8 cellular contexts compared by ENCODE assay signal in the genomic region with DNA sequence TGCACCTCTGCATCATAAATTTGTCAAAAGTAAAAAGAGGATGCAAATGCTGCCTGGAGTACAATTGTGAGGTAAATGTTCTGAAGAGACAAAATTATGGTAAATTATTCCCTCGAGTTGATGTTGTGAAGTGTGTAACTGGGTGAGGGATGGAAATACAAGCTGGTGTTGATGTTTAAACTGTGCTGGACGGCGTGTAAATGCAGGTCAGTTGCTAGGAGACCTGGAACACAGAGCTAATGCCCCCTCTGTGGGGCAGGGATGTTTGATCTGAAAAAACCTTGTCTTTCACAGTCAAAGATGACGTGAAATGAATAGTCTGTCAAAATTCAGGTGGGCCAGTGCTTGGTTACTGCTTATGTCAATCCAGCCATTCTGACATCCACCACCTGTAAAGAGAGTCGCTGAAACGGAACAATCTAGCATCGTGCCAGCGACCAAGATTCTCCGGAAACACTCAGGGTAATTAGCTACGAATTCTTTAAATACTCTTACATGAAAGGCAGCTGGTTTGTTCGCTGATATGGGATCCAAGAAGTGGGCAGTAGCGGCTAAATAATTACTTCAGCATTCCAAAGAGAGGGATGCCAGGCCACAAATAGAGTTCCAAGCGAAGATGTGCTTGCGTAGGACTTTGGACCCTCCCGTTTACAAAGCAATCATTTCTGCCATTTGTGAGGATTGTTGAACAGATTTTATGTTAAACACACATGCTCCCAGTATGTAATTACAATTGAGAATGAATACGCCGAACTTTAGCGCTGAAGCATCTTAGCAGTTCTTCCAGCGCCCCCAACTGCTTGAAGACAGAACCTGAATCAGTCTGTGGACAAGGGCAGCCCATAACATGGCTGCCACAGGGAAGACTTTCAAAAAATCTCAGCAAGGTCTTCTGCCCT. TPM values are rescaled to one million over a fixed set of nuclear protein-coding genes. Genes with fewer than 3 reads are reported as not detected.
DNase-seq lines count a peak whose midpoint lies in the region; ATAC-seq and TF ChIP-seq lines count a peak whose summit lies in the region.

No MANE protein-coding gene starts in this region.

- H3K9me3 ChIP-seq in endodermal cell (ENCODE audit: control insufficient read depth, low read length) (no peaks in the 10 kb centered on the region), neuron (ENCODE audit: low read length) (no peaks in the 10 kb centered on the region)

- H3K27ac ChIP-seq in endodermal cell (ENCODE audit: low read depth, low read length) = peak overlapping the region; percentile 85

- H3K4me3 ChIP-seq in endodermal cell (ENCODE audit: low read length) (no peak overlapping the region), neuron (ENCODE audit: low read length) (peak overlapping the region; percentile 36)

- no peaks in the 10 kb centered on the region for H3K27me3 Mint-ChIP-seq in endodermal cell (ENCODE audit: insufficient read depth)

- DNase-seq in ELR (ENCODE audit: low read depth) (peak; percentile 43), NCI-H748 (lab: John Stamatoyannopoulos, UW; ENCODE audit: unreplicated experiment) (peak; percentile 95), endodermal cell (peak; percentile 71), GM10266 (ENCODE audit: extremely low spot score) (no peak), GM19240 (ENCODE audit: insufficient read length, low spot score) (no peak)

- TF ChIP-seq POLR2A in GM18505 (IDR thresholded peaks at IDR 0.05; ENCODE audit: borderline replicate concordance, extremely low read depth, insufficient read depth, insufficient read length) = no peak

- no peaks in the 10 kb centered on the region for H3K36me3 Mint-ChIP-seq in endodermal cell (ENCODE audit: low read depth)

- WGBS in endodermal cell (ENCODE audit: insufficient coverage in 1 of 2, insufficient read length in 1 of 2), 2 experiments = 74 to 85% methylated on average over 16 to 19 of the region's 19 CpGs

- TF ChIP-seq CTCF in endodermal cell (conservative IDR thresholded peaks at IDR 0.05) = peak; percentile 70
- TF ChIP-seq CTCF in GM10266 (IDR thresholded peaks at IDR 0.05; ENCODE audit: control insufficient read depth, insufficient read depth, low read depth, missing control alignments) = no peak

- H3K4me1 ChIP-seq in endodermal cell (ENCODE audit: control insufficient read depth, insufficient read depth, low read length) (no peaks in the 10 kb centered on the region), neuron (ENCODE audit: insufficient read depth, low read length) (peaks cover 50% of the 10 kb centered on the region)

- no peaks in the 10 kb centered on the region for H3K27me3 ChIP-seq in endodermal cell (ENCODE audit: control insufficient read depth, insufficient read depth, low read length, poor library complexity, severe bottlenecking)
- no peaks in the 10 kb centered on the region for H3K27me3 ChIP-seq in neuron (ENCODE audit: insufficient read depth, low read length)

- peaks cover 7% of the 10 kb centered on the region for H3K4me1 Mint-ChIP-seq in endodermal cell

- H3K36me3 ChIP-seq in endodermal cell (ENCODE audit: control insufficient read depth, insufficient read depth, low read length) = no peaks in the 10 kb centered on the region
- H3K36me3 ChIP-seq in neuron (ENCODE audit: insufficient read depth, low read length) = no peaks in the 10 kb centered on the region

- peak overlapping the region; percentile 29 for H2AFZ ChIP-seq in neuron (ENCODE audit: low read depth, low read length)

- no peaks in the 10 kb centered on the region for H3K9me3 Mint-ChIP-seq in endodermal cell

- no peak overlapping the region for H3K27ac Mint-ChIP-seq in endodermal cell

- H3K4me3 Mint-ChIP-seq in endodermal cell = no peak overlapping the region

- H3K9ac ChIP-seq in endodermal cell (ENCODE audit: extremely low read depth, low read length, poor library complexity, severe bottlenecking) = no peak overlapping the region

- ATAC-seq in GM18907 (IDR thresholded peaks at IDR 0.05; ENCODE audit: unreplicated experiment) (no peak), GM18505 (IDR thresholded peaks at IDR 0.05; ENCODE audit: unreplicated experiment) (no peak)

RNA-seq across cellular contexts. Expression of a gene that starts 7.4 kb away (rescaled TPM):
- total RNA-seq in endodermal cell = not detected
- 0.21 TPM for polyA plus RNA-seq in endodermal cell (2013, experiment 1 of 2)
- polyA plus RNA-seq in endodermal cell (2013, experiment 2 of 2) = 0.17 TPM

RNA-seq across cellular contexts. Expression of a gene that starts 43.6 kb away (rescaled TPM):
- 10 to 100 TPM; 66.3 to 66.8 TPM for total RNA-seq in endodermal cell
- polyA plus RNA-seq in endodermal cell (2013, experiment 1 of 2) = 297 TPM
- 287 TPM for polyA plus RNA-seq in endodermal cell (2013, experiment 2 of 2)

Comparison
In these comparisons a context has a peak if more than half of its experiments do, and no peak if none do; other contexts are left out.
1. DNase-seq: peak in ELR (single experiment), NCI-H748 (single experiment) and endodermal cell (single experiment); none in GM10266 (single experiment) and GM19240 (single experiment).